In genomic region chr7:118671149-118671548, GRCh38 we compare ENCODE assay signal across 3 cellular contexts.
A peak's percentile ranks its signal among the peaks of the same experiment; 100 is the strongest.
TF ChIP-seq lines count a peak whose summit lies in the region.

No MANE protein-coding gene starts in this region.

TF ChIP-seq in A549, 52 proteins besides CTCF, POLR2A, EP300 and RAD21:
- TF ChIP-seq KDM5A (IDR thresholded peaks at IDR 0.05) = no peak
- peak; percentile 55 for TF ChIP-seq MAFK (IDR thresholded peaks at IDR 0.05; ENCODE audit: partially characterized antibody)
- peak; percentile 79 for TF ChIP-seq NFE2L2 (conservative IDR thresholded peaks at IDR 0.05; ENCODE audit: low read length)

TF ChIP-seq in IMR-90, 13 proteins besides CTCF, POLR2A, EP300 and RAD21:
- no peak for TF ChIP-seq ELK1 (IDR thresholded peaks at IDR 0.05; ENCODE audit: borderline replicate concordance, low read depth, low read length)
- no peak for TF ChIP-seq SMC3 (IDR thresholded peaks at IDR 0.05; ENCODE audit: low read depth, low read length)
- no peak for TF ChIP-seq BHLHE40 (IDR thresholded peaks at IDR 0.05; ENCODE audit: low read depth, low read length)
- TF ChIP-seq NFE2L2 (IDR thresholded peaks at IDR 0.05; ENCODE audit: low read depth, low read length) = peak; percentile 39; the same call in 1 of the 2 replicates
- no peak for TF ChIP-seq CHD1 (IDR thresholded peaks at IDR 0.05; ENCODE audit: low read depth, low read length)

TF ChIP-seq in K562, 482 proteins besides CTCF, POLR2A, EP300 and RAD21:
- no peak for TF ChIP-seq PKNOX1 (IDR thresholded peaks at IDR 0.05)
- no peak for TF ChIP-seq ZNF512 (tag; IDR thresholded peaks at IDR 0.05)
- TF ChIP-seq ZNF316 (IDR thresholded peaks at IDR 0.05) = peak; percentile 94
- TF ChIP-seq MAFG (tag; conservative IDR thresholded peaks at IDR 0.05) = peak; percentile 81
- peak; percentile 44; the same call in 1 of the 2 replicates for TF ChIP-seq NFE2L1 (tag; IDR thresholded peaks at IDR 0.05; ENCODE audit: borderline replicate concordance, low read depth)
- TF ChIP-seq MAFF (IDR thresholded peaks at IDR 0.05; ENCODE audit: low read length) = peak; percentile 43; the same call in 1 of the 2 replicates
- peak; percentile 37; the same call in 1 of the 2 replicates for TF ChIP-seq MAFK (IDR thresholded peaks at IDR 0.05; ENCODE audit: low read length)
- TF ChIP-seq NFE2 (IDR thresholded peaks at IDR 0.05; ENCODE audit: low read depth) = 0 out of 2 replicates have a peak, but pooled peaks have one; percentile 9
- no peak for TF ChIP-seq ZKSCAN3 (CRISPR knock-in tag; IDR thresholded peaks at IDR 0.05)
- TF ChIP-seq C11orf30 (IDR thresholded peaks at IDR 0.05; ENCODE audit: low read depth) = peak; percentile 82
